In the genomic region with DNA sequence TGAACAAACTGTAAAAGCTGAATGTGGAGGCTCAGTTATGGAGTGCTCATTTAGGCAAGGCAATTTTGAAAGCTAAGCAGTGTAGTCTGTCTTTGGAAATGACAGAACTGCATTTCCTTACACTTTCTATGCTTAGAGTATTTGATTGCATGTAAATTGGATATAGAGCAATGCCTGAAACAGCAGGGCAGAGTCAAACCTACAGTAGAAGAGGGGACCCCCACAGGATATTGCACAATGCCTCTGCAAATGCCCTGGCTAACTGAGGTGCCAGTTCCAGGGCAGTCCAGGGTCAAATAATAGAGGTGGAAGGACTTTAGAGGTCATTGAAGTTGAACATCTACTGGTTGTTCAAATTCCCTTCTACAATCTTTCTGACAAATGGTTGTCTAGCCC, we compare ENCODE assay signal across 22 cellular contexts. TPM values are rescaled to one million over a fixed set of nuclear protein-coding genes. Genes with fewer than 3 reads are reported as not detected.
DNase-seq lines count a peak whose midpoint lies in the region; ATAC-seq, FAIRE-seq and TF ChIP-seq lines count a peak whose summit lies in the region.
"Had no signal": no experiment of that assay in that cellular context is flagged by ENCODE, and none has a peak within 500 bp of the region (broad histone marks: within the 10 kb centered on the region; RNA-seq: fewer than 3 reads in every experiment).

No MANE protein-coding gene starts in this region.

- no peak overlapping the region for H3K27ac ChIP-seq in HepG2 (ENCODE audit: extremely low read length, insufficient read depth, low read length)
- H3K27ac ChIP-seq in right lobe of liver, result no peak overlapping the region
- H3K27ac ChIP-seq in iPS-18a (ENCODE audit: low read length), result no peak overlapping the region
- H3K27ac ChIP-seq in neural progenitor cell, result no peak overlapping the region

- ATAC-seq in HepG2 (no peak), right lobe of liver (no peak), HG02571 (IDR thresholded peaks at IDR 0.05; ENCODE audit: unreplicated experiment) (no peak), GM21717 (IDR thresholded peaks at IDR 0.05; ENCODE audit: unreplicated experiment) (no peak)

- BruUV-seq in HepG2 (replicated peaks; lab: Mats Ljungman, UMichigan), result no TSS peak

- DNase-seq in HepG2 (ENCODE audit: low spot score) (no peak), right lobe of liver (no peak), neural progenitor cell (ENCODE audit: low spot score) (no peak), NCI-H524 (lab: John Stamatoyannopoulos, UW) (no peak), NCI-H2227 (lab: John Stamatoyannopoulos, UW; ENCODE audit: unreplicated experiment) (no peak)
- DNase-seq: 8988T, DND-41, GDM1, NCI-H1105, NCI-H1694, NCI-H2107, NCI-H345, NCI-H526 treated with DMSO at 0.1 percent for 48 hours, SHP77, SK-N-SH had no signal

- no peaks in the 10 kb centered on the region for H3F3A ChIP-seq in neural progenitor cell (ENCODE audit: low read depth)

- CTCF ChIA-PET in HepG2 (lab: Yijun Ruan, JAX; ENCODE audit: low intra/inter-chr PET ratio, low total read pairs), result no interaction called here

- H3K36me3 ChIP-seq in HepG2 (replicated peaks in 1 of 2; ENCODE audit: control insufficient read depth in 1 of 2, insufficient read depth in 2 of 2, low read length in 2 of 2) (no peaks in the 10 kb centered on the region), right lobe of liver (no peaks in the 10 kb centered on the region), iPS-18a (ENCODE audit: control insufficient read depth, low read depth, low read length) (no peaks in the 10 kb centered on the region), neural progenitor cell (no peaks in the 10 kb centered on the region)

- peaks cover 5% of the 10 kb centered on the region for H3K27me3 Mint-ChIP-seq in neural progenitor cell (ENCODE audit: insufficient read depth, low read depth)

- intact Hi-C loops in HepG2 (cut with micrococcal nuclease; ENCODE audit: unreplicated experiment) (no loop called here), right lobe of liver (cut with DNase I) (no loop called here)

- H3K27ac Mint-ChIP-seq in neural progenitor cell, result no peak overlapping the region

- no peaks in the 10 kb centered on the region for H3K79me2 ChIP-seq in HepG2 (ENCODE audit: insufficient read depth, low read length)
- H3K79me2 ChIP-seq in neural progenitor cell (ENCODE audit: low read depth), result no peaks in the 10 kb centered on the region

- TF ChIP-seq EP300 in HepG2 (IDR thresholded peaks at IDR 0.05; ENCODE audit: low read depth in 2 of 2, low read length in 2 of 2) (no peak), HepG2 (CRISPR knock-in tag; IDR thresholded peaks at IDR 0.05; ENCODE audit: borderline replicate concordance) (no peak)

- H3K27me3 ChIP-seq in HepG2 (ENCODE audit: control insufficient read depth in 1 of 2, insufficient read depth in 2 of 2, low read length in 2 of 2) (peaks cover 8 to 75% of the 10 kb centered on the region in 2 experiments; a peak in 4 of 5 replicates), right lobe of liver (peaks cover 7 to 18% of the 10 kb centered on the region in 2 donors), iPS-18a (ENCODE audit: control insufficient read depth, insufficient read depth, low read length) (peaks cover 37% of the 10 kb centered on the region), neural progenitor cell (peaks cover 59% of the 10 kb centered on the region)

- H3K4me3 Mint-ChIP-seq in neural progenitor cell, result peak overlapping the region; percentile 99

- no peak for TF ChIP-seq RAD21 in HepG2 (CRISPR knock-in tag; IDR thresholded peaks at IDR 0.05)

- H3K36me3 Mint-ChIP-seq in neural progenitor cell, result peaks cover 19% of the 10 kb centered on the region

- in situ Hi-C loops in HepG2 (cut with HindIII; ENCODE audit: extremely low pct_ligation_motif_present, low pct_unique_long_range_greater_than_20kb), result no loop called here

- peaks cover 2% of the 10 kb centered on the region for H3K9me3 Mint-ChIP-seq in neural progenitor cell

- no peak for TF ChIP-seq POLR2A in HepG2 (IDR thresholded peaks at IDR 0.05; ENCODE audit: insufficient read depth in 1 of 2, low read depth in 2 of 2, low read length in 2 of 2)
- TF ChIP-seq POLR2A in right lobe of liver (IDR thresholded peaks at IDR 0.05), result no peak

- no peak overlapping the region for H3K4me2 ChIP-seq in HepG2 (ENCODE audit: low read depth, low read length)
- no peak overlapping the region for H3K4me2 ChIP-seq in neural progenitor cell
- H3K4me2 ChIP-seq: SK-N-SH had no signal

- H3K4me1 Mint-ChIP-seq in neural progenitor cell, result peaks cover 26% of the 10 kb centered on the region

- H4K20me1 ChIP-seq in HepG2 (ENCODE audit: insufficient read depth, low read length) (no peaks in the 10 kb centered on the region), neural progenitor cell (ENCODE audit: low read depth) (peaks cover 3% of the 10 kb centered on the region)

- H3K4me1 ChIP-seq in HepG2 (ENCODE audit: insufficient read depth, low read length) (peaks cover 18% of the 10 kb centered on the region), right lobe of liver (peaks cover 0 to 11% (median 0%) of the 10 kb centered on the region in 4 donors), iPS-18a (ENCODE audit: control insufficient read depth, low read depth, low read length) (peaks cover 12% of the 10 kb centered on the region), neural progenitor cell (peaks cover 10% of the 10 kb centered on the region)

- H3K4me3 ChIP-seq in HepG2 (replicated peaks in 1 of 3; ENCODE audit: insufficient read depth in 1 of 3, low read depth in 2 of 3, low read length in 3 of 3) (no peak overlapping the region), right lobe of liver (no peak overlapping the region), iPS-18a (ENCODE audit: low read length) (peak overlapping the region; percentile 81), neural progenitor cell (no peak overlapping the region)

- POLR2A ChIA-PET in HepG2 (lab: Yijun Ruan, JAX), result no interaction called here

- H2AFZ ChIP-seq in HepG2 (ENCODE audit: low read length), result no peak overlapping the region
- no peak overlapping the region for H2AFZ ChIP-seq in neural progenitor cell (replicated peaks)

- H3K9me3 ChIP-seq in HepG2 (ENCODE audit: low read length), result no peaks in the 10 kb centered on the region
- no peaks in the 10 kb centered on the region for H3K9me3 ChIP-seq in right lobe of liver
- H3K9me3 ChIP-seq in iPS-18a (ENCODE audit: control insufficient read depth, low read depth, low read length), result no peaks in the 10 kb centered on the region
- H3K9me3 ChIP-seq in neural progenitor cell (ENCODE audit: low read depth), result no peaks in the 10 kb centered on the region
- H3K9me3 ChIP-seq: SK-N-SH had no signal

- no peak for FAIRE-seq in HepG2 (lab: Jason Lieb, UNC)
- FAIRE-seq: GM12892, H54, RCC 7860 had no signal

- H3K9ac ChIP-seq in HepG2 (ENCODE audit: insufficient read depth, low read depth, low read length), result no peak overlapping the region
- no peak overlapping the region for H3K9ac ChIP-seq in iPS-18a (ENCODE audit: low read length)
- H3K9ac ChIP-seq in neural progenitor cell, result no peak overlapping the region
- H3K9ac ChIP-seq: SK-N-SH had no signal

- TF ChIP-seq CTCF in HepG2 (CRISPR knock-in tag; IDR thresholded peaks at IDR 0.05), result no peak
- no peak for TF ChIP-seq CTCF in right lobe of liver (IDR thresholded peaks at IDR 0.05)
- no peak for TF ChIP-seq CTCF in neural progenitor cell (IDR thresholded peaks at IDR 0.05)

TF ChIP-seq in HepG2, 621 proteins besides CTCF, POLR2A, EP300 and RAD21:
- TF ChIP-seq CEBPB (IDR thresholded peaks at IDR 0.05; ENCODE audit: borderline replicate concordance, low read depth, low read length) (peak; percentile 71), CC2D1A (CRISPR knock-in tag; IDR thresholded peaks at IDR 0.05) (no peak)
TF ChIP-seq in HepG2: peak in this region for 1.

RNA-seq across cellular contexts. Expression of a gene that starts 2.2 kb away (rescaled TPM):
- total RNA-seq in HepG2 (2016; rRNA removed; fragmentation: Illumina TruSeq; extraction: Trizol) (0.38 TPM in 1 of 2 replicates, not detected in the other), right lobe of liver (1 to 10 TPM in 3 of 6 experiments, under 1 TPM in 2, not detected in 1; 0.25 to 1.7 (median 1.4) TPM), neural progenitor cell (ENCODE audit: low replicate concordance) (11.8 and 19.2 TPM in 2 replicates)
- total RNA-seq in HepG2 (2016; cell fraction: cytosol; rRNA removed; fragmentation: Illumina TruSeq; extraction: Trizol; ENCODE audit: low read depth), result not detected in 2 replicates
- 0.15 and 0.19 TPM in 2 replicates for total RNA-seq in HepG2 (2016; cell fraction: insoluble cytoplasmic fraction; rRNA removed; fragmentation: Illumina TruSeq; extraction: Trizol)
- 0.17 TPM in 1 of 2 replicates, not detected in the other for total RNA-seq in HepG2 (2016; cell fraction: membrane; rRNA removed; fragmentation: Illumina TruSeq; extraction: Trizol)
- 0.50 TPM in 1 of 2 replicates, not detected in the other for total RNA-seq in HepG2 (2016; cell fraction: nucleus; rRNA removed; fragmentation: Illumina TruSeq; extraction: Trizol)
- polyA plus RNA-seq in HepG2 (2011; rRNA removed), result 3.3 and 3.8 TPM in 2 replicates
- polyA plus RNA-seq in HepG2 (2011; cell fraction: cytosol; rRNA removed), result 1.6 and 1.7 TPM in 2 replicates
- 21.5 and 25.6 TPM in 2 replicates for polyA plus RNA-seq in HepG2 (2011; cell fraction: nucleus; rRNA removed)
- polyA plus RNA-seq in HepG2 (2012), result 5.7 and 7.4 TPM in 2 replicates
- polyA plus RNA-seq in HepG2 (2016; cell fraction: cytosol; fragmentation: Illumina TruSeq; extraction: Trizol; ENCODE audit: low read depth), result not detected in 2 replicates
- 0.28 TPM in 1 of 2 replicates, not detected in the other for polyA plus RNA-seq in HepG2 (2016; cell fraction: insoluble cytoplasmic fraction; fragmentation: Illumina TruSeq; extraction: Trizol; ENCODE audit: low read depth)
- 0.09 and 0.35 TPM in 2 replicates for polyA plus RNA-seq in HepG2 (2016; cell fraction: membrane; fragmentation: Illumina TruSeq; extraction: Trizol; ENCODE audit: low read depth)
- polyA plus RNA-seq in HepG2 (2016; cell fraction: nucleus; fragmentation: Illumina TruSeq; extraction: Trizol; ENCODE audit: insufficient read depth, low read depth), result 1.4 and 1.9 TPM in 2 replicates
- polyA minus RNA-seq in HepG2 (2011; rRNA and poly(A)+ RNA removed; ENCODE audit: low replicate concordance), result 1.8 TPM in 1 of 2 replicates, not detected in the other
- 0.59 and 0.88 TPM in 2 replicates for polyA minus RNA-seq in HepG2 (2011; cell fraction: cytosol; rRNA and poly(A)+ RNA removed)
- polyA minus RNA-seq in HepG2 (2011; cell fraction: nucleus; rRNA and poly(A)+ RNA removed), result 2.5 and 3.3 TPM in 2 replicates
- total RNA-seq: HT1080 had no signal
